Comparison of ENCODE assay signal across 8 cellular contexts in the genomic region with DNA sequence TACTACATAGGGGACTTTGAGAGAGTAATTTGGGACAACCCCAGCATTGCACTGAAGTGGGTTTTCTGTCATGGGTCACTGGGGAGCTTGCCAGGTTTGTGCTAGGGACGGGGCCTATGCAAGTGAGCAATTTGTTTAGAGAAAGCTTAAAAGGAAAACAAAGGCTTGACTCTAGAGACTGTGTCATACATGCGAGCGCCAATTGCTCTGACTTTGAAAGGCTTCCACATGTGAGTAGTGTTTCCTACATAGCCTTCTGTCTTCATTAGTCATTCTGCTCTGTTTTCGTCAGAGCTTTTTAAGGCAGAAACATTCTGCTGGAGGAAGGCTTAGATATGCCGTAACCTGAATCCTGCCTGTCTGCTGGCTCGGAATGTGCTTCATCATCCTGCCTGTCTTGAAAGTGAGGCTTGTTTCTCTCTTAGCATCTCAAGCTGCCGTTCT. TPM values are rescaled to one million over a fixed set of nuclear protein-coding genes. Genes with fewer than 3 reads are reported as not detected.
DNase-seq lines count a peak whose midpoint lies in the region; ATAC-seq and TF ChIP-seq lines count a peak whose summit lies in the region.

No MANE protein-coding gene starts in this region.

- H3K4me3 ChIP-seq in SJSA1 (no peak overlapping the region), fibroblast of villous mesenchyme (ENCODE audit: low read depth, low read length) (no peak overlapping the region), psoas muscle (peak overlapping the region; percentile 29)

- ATAC-seq in psoas muscle (peak; percentile 95 to 96 (median 96)), HG02852 (IDR thresholded peaks at IDR 0.05; ENCODE audit: unreplicated experiment) (no peak)

- H3K27me3 ChIP-seq in SJSA1 (replicated peaks) = no peaks in the 10 kb centered on the region
- H3K27me3 ChIP-seq in psoas muscle (ENCODE audit: insufficient read depth in 3 of 3, low read length in 2 of 3) = no peaks in the 10 kb centered on the region

- H3K27ac ChIP-seq in SJSA1 (peak overlapping the region; percentile 100), psoas muscle (peak overlapping the region; percentile 98)

- no peak for TF ChIP-seq CTCF in fibroblast of villous mesenchyme (IDR thresholded peaks at IDR 0.05; ENCODE audit: insufficient read depth, low read depth, low read length)
- TF ChIP-seq CTCF in psoas muscle (IDR thresholded peaks at IDR 0.05) = no peak

- H3K4me1 ChIP-seq in SJSA1 (replicated peaks) (peaks cover 30% of the 10 kb centered on the region), psoas muscle (peaks cover 45% of the 10 kb centered on the region)

- no peaks in the 10 kb centered on the region for H3K9me3 ChIP-seq in SJSA1 (replicated peaks)
- no peaks in the 10 kb centered on the region for H3K9me3 ChIP-seq in psoas muscle

- intact Hi-C loops in psoas muscle (cut with DNase I) = loop anchor here in 1 of 2 donors (1.0 kb wide), 1 partner anchor 29 kb away; no protein-coding TSS in a partner anchor

- 20 to 36% (median 20%) methylated on average over 7 of the region's 7 CpGs for WGBS in psoas muscle, 3 donors

- DNase-seq in ELR (ENCODE audit: low read depth) = peak; percentile 99
- DNase-seq in SJSA1 (ENCODE audit: low read depth in 1 of 2, low spot score in 2 of 2) = peak; percentile 89 to 92
- DNase-seq in fibroblast of villous mesenchyme (ENCODE audit: low read depth) = peak; percentile 98
- DNase-seq in psoas muscle = peak; percentile 62 to 81
- DNase-seq in GDM1 (lab: John Stamatoyannopoulos, UW) = no peak
- no peak for DNase-seq in cerebellar nuclear complex (lab: John Stamatoyannopoulos, UW)
- no peak for DNase-seq in activated CD4-positive, alpha-beta T cell treated with anti-CD3 and anti-CD28 coated beads for 1 hour

- H3K36me3 ChIP-seq in SJSA1 (peaks cover 65% of the 10 kb centered on the region), psoas muscle (ENCODE audit: insufficient read depth in 1 of 2, low read depth in 1 of 2) (peaks cover 0 to 9% of the 10 kb centered on the region in 2 donors)

RNA-seq across cellular contexts. Expression of a gene that starts 28.4 kb away (rescaled TPM):
- total RNA-seq in SJSA1 (2014; rRNA removed; shearing (Covaris generic)) = 1.6 and 2.3 TPM in 2 replicates
- total RNA-seq in fibroblast of villous mesenchyme = 1.7 and 2.6 TPM in 2 replicates
- 10 to 100 TPM in 3 of 4 donors, 1 to 10 TPM in 1; 7.3 to 25.4 (median 13.2) TPM for total RNA-seq in psoas muscle
- polyA plus RNA-seq in psoas muscle = 10 to 100 TPM in 1 of 3 donors, 1 to 10 TPM in 2; 3.3 to 17.1 (median 8.4) TPM

RNA-seq across cellular contexts. Expression of a gene that starts 33.0 kb away (rescaled TPM):
- 25.0 and 29.6 TPM in 2 replicates for total RNA-seq in SJSA1 (2014; rRNA removed; shearing (Covaris generic))
- total RNA-seq in fibroblast of villous mesenchyme = 15.1 and 21.2 TPM in 2 replicates
- total RNA-seq in psoas muscle = 10 to 100 TPM; 14.3 to 27.7 (median 17.1) TPM
- 1 to 10 TPM; 3.5 to 7.3 (median 7.2) TPM for polyA plus RNA-seq in psoas muscle

Comparison
In these comparisons a context has a peak if more than half of its experiments do, and no peak if none do; other contexts are left out.
1. DNase-seq: peak in ELR (single experiment), SJSA1 (2 of 2), fibroblast of villous mesenchyme (single experiment) and psoas muscle (2 of 2); none in GDM1 (single experiment), cerebellar nuclear complex (0 of 2) and activated CD4-positive, alpha-beta T cell treated with anti-CD3 and anti-CD28 coated beads for 1 hour (single experiment).